18 cellular contexts compared by ENCODE assay signal in the genomic region with DNA sequence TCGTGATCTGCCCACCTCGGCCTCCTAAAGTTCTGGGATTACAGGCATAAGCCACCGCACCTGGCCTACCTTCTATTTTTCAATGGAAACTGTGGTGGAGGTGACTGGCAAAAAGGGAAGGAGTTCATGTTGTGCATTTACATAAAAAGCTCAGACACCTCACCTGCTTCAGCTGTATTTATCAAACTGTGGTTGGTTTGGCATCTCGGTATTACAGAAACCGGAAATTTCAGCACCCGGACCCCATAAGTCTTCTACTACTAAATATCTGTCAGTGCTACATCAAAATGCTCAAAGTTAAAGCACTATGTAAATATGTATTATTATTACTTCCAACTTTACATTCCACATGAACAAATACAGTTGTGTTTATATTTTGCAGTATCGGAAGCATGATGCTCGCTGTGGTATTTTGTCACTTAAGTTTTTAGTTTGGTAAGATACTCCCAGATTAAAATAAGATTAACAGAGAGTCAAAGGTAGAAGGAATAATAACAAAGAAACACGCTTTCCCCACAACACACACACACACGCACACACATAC.
"Had no signal": no experiment of that assay in that cellular context is flagged by ENCODE, and none has a peak within 500 bp of the region (broad histone marks: within the 10 kb centered on the region; RNA-seq: fewer than 3 reads in every experiment).

No MANE protein-coding gene starts in this region.

- H3K27ac ChIP-seq: left lung had no signal

- H3K36me3 ChIP-seq: left lung, pancreas, sigmoid colon had no signal

- H3K4me3 ChIP-seq: left lung, pancreas, sigmoid colon had no signal

- H3K9me3 ChIP-seq: sigmoid colon had no signal

- H3K27me3 ChIP-seq: left lung, pancreas, sigmoid colon had no signal

- DNase-seq: activated CD4-positive, alpha-beta T cell treated with anti-CD3 and anti-CD28 coated beads, Interleukin-2, amount 10 ng/mL, durations not matched to agents 24 days and 14 days; activated CD8-positive, alpha-beta memory T cell treated with anti-CD3 and anti-CD28 coated beads, Interleukin-2, amount 50 U/mL, for 48 hours; activated CD8-positive, alpha-beta T cell treated with anti-CD3 and anti-CD28 coated beads, Interleukin-2, amount 10 ng/mL, durations not matched to agents 7 days and 5 days; activated gamma-delta T cell treated with Interleukin-2 at 50 U/mL for 16 hours; activated naive CD8-positive, alpha-beta T cell treated with anti-CD3 and anti-CD28 coated beads, Interleukin-2, amount 10 ng/mL, durations not matched to agents 7 days and 5 days; anterior cingulate cortex; endodermal cell; erythroblast; hippocampal formation; kidney; left lung; mesenchymal stem cell; naive thymus-derived CD8-positive, alpha-beta T cell; pancreas; sigmoid colon; stimulated activated CD4-positive, alpha-beta T cell treated with anti-CD3 and anti-CD28 coated beads, Interleukin-12 subunit alpha, Interleukin-12 subunit beta, amount 100 ng/mL, for 4 hours; stimulated activated CD4-positive, alpha-beta T cell treated with anti-CD3 and anti-CD28 coated beads, Interleukin-2, amount 100 ng/mL, for 24 hours had no signal

- ATAC-seq: activated CD8-positive, alpha-beta T cell treated with anti-CD3 and anti-CD28 coated beads, Interleukin-2, amount 10 ng/mL, durations not matched to agents 7 days and 5 days; left lung; naive thymus-derived CD8-positive, alpha-beta T cell; WTC11 had no signal
